Comparison of ENCODE assay signal across 1 cellular context in the genomic region with DNA sequence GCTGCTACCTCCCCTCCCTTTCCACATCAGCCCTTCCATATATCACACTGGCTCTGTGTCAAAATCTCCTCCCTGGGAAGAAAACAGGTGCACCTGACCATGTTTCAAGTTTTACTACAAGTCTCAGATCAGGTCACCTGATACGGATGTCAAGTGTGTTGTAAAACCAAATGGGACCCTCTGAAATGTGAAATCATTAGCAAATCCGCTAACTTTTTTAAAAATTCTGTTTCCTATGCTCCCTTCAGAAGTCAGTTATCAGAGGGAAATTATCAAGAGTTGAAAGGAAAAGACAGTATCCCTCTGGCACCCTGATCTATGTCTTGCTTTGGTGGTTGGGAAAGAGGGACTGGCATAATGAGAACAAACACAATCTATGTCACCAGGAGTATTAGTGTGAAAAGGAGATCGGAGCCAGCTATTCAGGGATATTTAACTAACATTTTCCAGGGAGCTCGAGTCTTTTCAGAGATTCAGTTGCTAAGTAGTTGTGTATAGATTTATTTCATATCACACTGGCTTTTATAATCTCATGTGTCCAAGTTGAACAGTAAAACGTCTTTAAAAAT.
TF ChIP-seq lines count a peak whose summit lies in the region.

No MANE protein-coding gene starts in this region.

TF ChIP-seq in GM23338, 12 proteins besides CTCF, POLR2A, EP300 and RAD21 (continued from another document):
- TF ChIP-seq, protein P1, sequence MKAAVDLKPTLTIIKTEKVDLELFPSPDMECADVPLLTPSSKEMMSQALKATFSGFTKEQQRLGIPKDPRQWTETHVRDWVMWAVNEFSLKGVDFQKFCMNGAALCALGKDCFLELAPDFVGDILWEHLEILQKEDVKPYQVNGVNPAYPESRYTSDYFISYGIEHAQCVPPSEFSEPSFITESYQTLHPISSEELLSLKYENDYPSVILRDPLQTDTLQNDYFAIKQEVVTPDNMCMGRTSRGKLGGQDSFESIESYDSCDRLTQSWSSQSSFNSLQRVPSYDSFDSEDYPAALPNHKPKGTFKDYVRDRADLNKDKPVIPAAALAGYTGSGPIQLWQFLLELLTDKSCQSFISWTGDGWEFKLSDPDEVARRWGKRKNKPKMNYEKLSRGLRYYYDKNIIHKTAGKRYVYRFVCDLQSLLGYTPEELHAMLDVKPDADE (IDR thresholded peaks at IDR 0.05) = no peak
